ENCODE assay signal across 1 cellular context in the genomic region with DNA sequence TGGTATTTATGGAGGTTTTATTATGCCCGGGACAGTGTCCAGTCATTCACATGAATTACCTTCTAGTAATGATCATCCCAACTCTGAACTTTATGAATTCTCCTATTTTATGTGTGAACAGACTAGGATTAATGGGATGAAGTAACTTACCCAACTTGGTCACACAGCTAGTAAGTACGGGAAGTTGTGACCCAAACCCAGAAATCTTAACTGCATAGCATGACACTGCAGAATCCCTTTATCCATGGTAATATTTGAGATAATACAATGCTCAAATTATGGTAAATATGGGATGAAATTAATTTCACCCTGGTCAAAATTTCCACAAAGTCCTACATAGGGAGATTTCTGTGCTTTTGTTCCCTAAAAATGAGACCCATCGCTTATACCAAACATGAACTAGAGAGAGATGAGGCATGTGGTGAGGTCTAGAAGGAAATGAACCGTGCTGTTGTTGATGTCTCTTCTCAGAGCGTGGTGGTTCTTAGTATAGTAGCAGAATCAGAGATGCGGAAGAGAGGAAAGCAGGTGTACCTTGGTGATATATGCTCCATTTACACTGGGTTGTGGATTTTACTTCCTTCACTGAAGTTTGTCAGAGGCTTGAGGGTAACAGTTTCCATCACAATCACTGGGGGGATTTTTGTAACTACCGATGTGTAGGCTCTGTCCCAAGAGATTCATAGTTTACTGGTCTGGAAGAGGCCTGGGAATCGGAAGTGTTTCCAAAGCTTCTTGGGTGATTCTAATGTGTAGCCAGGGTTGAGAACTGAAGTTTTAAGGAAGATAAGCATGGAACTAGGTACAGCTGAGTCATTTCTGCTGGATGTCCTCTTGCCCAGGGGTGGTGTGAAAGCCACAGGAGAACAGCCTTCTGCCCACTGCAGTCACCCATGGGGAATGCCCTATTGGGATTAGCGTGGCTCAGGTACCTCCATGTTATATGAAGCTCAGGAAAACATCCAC.
TF ChIP-seq lines count a peak whose summit lies in the region.

No MANE protein-coding gene starts in this region.

TF ChIP-seq in GM12878, 131 proteins besides CTCF, POLR2A, EP300 and RAD21 (continued from another document):
- TF ChIP-seq, protein P1, sequence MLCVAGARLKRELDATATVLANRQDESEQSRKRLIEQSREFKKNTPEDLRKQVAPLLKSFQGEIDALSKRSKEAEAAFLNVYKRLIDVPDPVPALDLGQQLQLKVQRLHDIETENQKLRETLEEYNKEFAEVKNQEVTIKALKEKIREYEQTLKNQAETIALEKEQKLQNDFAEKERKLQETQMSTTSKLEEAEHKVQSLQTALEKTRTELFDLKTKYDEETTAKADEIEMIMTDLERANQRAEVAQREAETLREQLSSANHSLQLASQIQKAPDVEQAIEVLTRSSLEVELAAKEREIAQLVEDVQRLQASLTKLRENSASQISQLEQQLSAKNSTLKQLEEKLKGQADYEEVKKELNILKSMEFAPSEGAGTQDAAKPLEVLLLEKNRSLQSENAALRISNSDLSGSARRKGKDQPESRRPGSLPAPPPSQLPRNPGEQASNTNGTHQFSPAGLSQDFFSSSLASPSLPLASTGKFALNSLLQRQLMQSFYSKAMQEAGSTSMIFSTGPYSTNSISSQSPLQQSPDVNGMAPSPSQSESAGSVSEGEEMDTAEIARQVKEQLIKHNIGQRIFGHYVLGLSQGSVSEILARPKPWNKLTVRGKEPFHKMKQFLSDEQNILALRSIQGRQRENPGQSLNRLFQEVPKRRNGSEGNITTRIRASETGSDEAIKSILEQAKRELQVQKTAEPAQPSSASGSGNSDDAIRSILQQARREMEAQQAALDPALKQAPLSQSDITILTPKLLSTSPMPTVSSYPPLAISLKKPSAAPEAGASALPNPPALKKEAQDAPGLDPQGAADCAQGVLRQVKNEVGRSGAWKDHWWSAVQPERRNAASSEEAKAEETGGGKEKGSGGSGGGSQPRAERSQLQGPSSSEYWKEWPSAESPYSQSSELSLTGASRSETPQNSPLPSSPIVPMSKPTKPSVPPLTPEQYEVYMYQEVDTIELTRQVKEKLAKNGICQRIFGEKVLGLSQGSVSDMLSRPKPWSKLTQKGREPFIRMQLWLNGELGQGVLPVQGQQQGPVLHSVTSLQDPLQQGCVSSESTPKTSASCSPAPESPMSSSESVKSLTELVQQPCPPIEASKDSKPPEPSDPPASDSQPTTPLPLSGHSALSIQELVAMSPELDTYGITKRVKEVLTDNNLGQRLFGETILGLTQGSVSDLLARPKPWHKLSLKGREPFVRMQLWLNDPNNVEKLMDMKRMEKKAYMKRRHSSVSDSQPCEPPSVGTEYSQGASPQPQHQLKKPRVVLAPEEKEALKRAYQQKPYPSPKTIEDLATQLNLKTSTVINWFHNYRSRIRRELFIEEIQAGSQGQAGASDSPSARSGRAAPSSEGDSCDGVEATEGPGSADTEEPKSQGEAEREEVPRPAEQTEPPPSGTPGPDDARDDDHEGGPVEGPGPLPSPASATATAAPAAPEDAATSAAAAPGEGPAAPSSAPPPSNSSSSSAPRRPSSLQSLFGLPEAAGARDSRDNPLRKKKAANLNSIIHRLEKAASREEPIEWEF (IDR thresholded peaks at IDR 0.05; ENCODE audit: insufficient replicate concordance, low read depth, low read length), result no peak
- TF ChIP-seq SREBF1 (IDR thresholded peaks at IDR 0.05; ENCODE audit: low read length), result no peak
- TF ChIP-seq CBX3 (IDR thresholded peaks at IDR 0.05; ENCODE audit: borderline replicate concordance, low read depth), result no peak
- TF ChIP-seq CBX5 (IDR thresholded peaks at IDR 0.05; ENCODE audit: low read depth), result peak; percentile 18; the same call in 1 of the 2 replicates
- no peak for TF ChIP-seq SIN3A (IDR thresholded peaks at IDR 0.05; ENCODE audit: low read depth, low read length)
- no peak for TF ChIP-seq HDAC6 (IDR thresholded peaks at IDR 0.05; ENCODE audit: unreplicated experiment)
- TF ChIP-seq NFXL1 (IDR thresholded peaks at IDR 0.05; ENCODE audit: borderline replicate concordance), result no peak
- no peak for TF ChIP-seq KLF5 (IDR thresholded peaks at IDR 0.05; ENCODE audit: partially characterized antibody)
- TF ChIP-seq SREBF2 (IDR thresholded peaks at IDR 0.05; ENCODE audit: low read length), result no peak
- TF ChIP-seq TARDBP (IDR thresholded peaks at IDR 0.05; ENCODE audit: borderline replicate concordance), result no peak
- TF ChIP-seq RAD51 (IDR thresholded peaks at IDR 0.05), result no peak
- TF ChIP-seq, protein P2, sequence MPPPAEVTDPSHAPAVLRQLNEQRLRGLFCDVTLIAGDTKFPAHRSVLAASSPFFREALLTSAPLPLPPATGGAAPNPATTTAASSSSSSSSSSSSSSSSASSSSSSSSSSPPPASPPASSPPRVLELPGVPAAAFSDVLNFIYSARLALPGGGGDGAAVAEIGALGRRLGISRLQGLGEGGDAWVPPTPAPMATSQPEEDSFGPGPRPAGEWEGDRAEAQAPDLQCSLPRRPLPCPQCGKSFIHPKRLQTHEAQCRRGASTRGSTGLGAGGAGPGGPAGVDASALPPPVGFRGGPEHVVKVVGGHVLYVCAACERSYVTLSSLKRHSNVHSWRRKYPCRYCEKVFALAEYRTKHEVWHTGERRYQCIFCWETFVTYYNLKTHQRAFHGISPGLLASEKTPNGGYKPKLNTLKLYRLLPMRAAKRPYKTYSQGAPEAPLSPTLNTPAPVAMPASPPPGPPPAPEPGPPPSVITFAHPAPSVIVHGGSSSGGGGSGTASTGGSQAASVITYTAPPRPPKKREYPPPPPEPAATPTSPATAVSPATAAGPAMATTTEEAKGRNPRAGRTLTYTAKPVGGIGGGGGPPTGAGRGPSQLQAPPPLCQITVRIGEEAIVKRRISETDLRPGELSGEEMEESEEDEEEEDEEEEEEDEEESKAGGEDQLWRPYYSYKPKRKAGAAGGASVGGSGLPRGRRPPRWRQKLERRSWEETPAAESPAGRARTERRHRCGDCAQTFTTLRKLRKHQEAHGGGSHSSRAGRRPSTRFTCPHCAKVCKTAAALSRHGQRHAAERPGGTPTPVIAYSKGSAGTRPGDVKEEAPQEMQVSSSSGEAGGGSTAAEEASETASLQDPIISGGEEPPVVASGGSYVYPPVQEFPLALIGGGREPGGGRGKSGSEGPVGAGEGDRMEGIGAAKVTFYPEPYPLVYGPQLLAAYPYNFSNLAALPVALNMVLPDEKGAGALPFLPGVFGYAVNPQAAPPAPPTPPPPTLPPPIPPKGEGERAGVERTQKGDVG (CRISPR knock-in tag; IDR thresholded peaks at IDR 0.05), result no peak
- TF ChIP-seq IRF4 (IDR thresholded peaks at IDR 0.05; ENCODE audit: low read depth, low read length), result 0 out of 2 replicates have a peak, but pooled peaks have one; percentile 21
- TF ChIP-seq, protein P3, sequence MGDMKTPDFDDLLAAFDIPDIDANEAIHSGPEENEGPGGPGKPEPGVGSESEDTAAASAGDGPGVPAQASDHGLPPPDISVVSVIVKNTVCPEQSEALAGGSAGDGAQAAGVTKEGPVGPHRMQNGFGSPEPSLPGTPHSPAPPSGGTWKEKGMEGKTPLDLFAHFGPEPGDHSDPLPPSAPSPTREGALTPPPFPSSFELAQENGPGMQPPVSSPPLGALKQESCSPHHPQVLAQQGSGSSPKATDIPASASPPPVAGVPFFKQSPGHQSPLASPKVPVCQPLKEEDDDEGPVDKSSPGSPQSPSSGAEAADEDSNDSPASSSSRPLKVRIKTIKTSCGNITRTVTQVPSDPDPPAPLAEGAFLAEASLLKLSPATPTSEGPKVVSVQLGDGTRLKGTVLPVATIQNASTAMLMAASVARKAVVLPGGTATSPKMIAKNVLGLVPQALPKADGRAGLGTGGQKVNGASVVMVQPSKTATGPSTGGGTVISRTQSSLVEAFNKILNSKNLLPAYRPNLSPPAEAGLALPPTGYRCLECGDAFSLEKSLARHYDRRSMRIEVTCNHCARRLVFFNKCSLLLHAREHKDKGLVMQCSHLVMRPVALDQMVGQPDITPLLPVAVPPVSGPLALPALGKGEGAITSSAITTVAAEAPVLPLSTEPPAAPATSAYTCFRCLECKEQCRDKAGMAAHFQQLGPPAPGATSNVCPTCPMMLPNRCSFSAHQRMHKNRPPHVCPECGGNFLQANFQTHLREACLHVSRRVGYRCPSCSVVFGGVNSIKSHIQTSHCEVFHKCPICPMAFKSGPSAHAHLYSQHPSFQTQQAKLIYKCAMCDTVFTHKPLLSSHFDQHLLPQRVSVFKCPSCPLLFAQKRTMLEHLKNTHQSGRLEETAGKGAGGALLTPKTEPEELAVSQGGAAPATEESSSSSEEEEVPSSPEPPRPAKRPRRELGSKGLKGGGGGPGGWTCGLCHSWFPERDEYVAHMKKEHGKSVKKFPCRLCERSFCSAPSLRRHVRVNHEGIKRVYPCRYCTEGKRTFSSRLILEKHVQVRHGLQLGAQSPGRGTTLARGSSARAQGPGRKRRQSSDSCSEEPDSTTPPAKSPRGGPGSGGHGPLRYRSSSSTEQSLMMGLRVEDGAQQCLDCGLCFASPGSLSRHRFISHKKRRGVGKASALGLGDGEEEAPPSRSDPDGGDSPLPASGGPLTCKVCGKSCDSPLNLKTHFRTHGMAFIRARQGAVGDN (IDR thresholded peaks at IDR 0.05), result peak; percentile 91
